Comparison of ENCODE assay signal across 19 cellular contexts in the genomic region with DNA sequence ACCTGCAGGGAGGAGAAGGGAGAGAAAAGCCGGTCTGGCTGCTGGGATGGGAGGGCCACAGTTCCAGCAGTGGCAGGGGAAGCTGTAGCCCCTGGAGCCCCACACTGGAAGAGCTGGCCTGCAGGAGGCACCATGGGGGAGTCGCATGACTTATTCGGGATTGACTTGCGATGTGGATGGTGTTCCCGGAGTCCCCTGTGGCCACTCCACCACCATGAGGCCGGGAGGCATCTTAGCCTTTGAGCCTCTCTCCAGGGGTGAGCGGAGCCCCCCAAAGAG.
"Had no signal": no experiment of that assay in that cellular context is flagged by ENCODE, and none has a peak within 500 bp of the region (broad histone marks: within the 10 kb centered on the region; RNA-seq: fewer than 3 reads in every experiment).

No MANE protein-coding gene starts in this region.

- H3K27ac ChIP-seq: coronary artery, dorsolateral prefrontal cortex, esophagus muscularis mucosa, foreskin keratinocyte, gastroesophageal sphincter, heart left ventricle, hepatocyte, left lung had no signal

- H3K36me3 ChIP-seq: esophagus muscularis mucosa, gastroesophageal sphincter, heart left ventricle, left lung had no signal

- H3K27ac Mint-ChIP-seq: memory B cell had no signal

- H3K4me1 Mint-ChIP-seq: memory B cell had no signal

- DNase-seq: dermis blood vessel endothelial cell; dorsolateral prefrontal cortex; effector CD4-positive, alpha-beta T cell; effector memory CD4-positive, alpha-beta T cell; foreskin keratinocyte; hypothalamus; left cardiac atrium; left ventricle myocardium superior; mammary epithelial cell; mesendoderm; midbrain had no signal

- H3K9me3 ChIP-seq: esophagus muscularis mucosa, gastroesophageal sphincter, heart left ventricle, left lung had no signal

- H3K27me3 ChIP-seq: dorsolateral prefrontal cortex, foreskin keratinocyte, hepatocyte had no signal

- H3K36me3 Mint-ChIP-seq: memory B cell had no signal

- H3K9me3 Mint-ChIP-seq: memory B cell had no signal

- H3K4me3 ChIP-seq: coronary artery, dorsolateral prefrontal cortex, esophagus muscularis mucosa, gastroesophageal sphincter, heart left ventricle, hepatocyte, left lung, lung had no signal

- H3K4me3 Mint-ChIP-seq: memory B cell had no signal

- H3K4me2 ChIP-seq: hepatocyte had no signal

- H3K79me2 ChIP-seq: hepatocyte had no signal

- H2AFZ ChIP-seq: hepatocyte had no signal

- H3K4me1 ChIP-seq: foreskin keratinocyte, left lung had no signal
